In the genomic region with DNA sequence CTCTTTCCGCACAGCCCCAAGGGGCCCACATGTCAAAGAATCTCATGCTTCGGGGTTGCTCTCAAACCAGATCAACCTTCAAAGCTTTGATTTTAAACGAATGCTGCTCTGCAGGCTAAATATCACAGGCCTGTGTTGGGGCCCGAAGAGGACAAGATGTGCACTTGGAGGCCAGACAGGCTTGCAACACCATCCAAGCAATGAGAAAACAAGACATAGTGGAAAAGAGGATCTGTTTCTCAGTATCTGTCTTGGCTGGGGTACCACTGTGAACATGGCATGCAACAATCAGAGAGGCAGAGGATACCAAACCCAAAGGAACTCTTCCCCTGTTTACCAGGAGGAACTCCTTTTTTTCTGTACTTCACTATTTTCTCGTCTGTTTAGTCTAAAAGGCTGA, we compare ENCODE assay signal across 20 cellular contexts.
"Had no signal": no experiment of that assay in that cellular context is flagged by ENCODE, and none has a peak within 500 bp of the region (broad histone marks: within the 10 kb centered on the region; RNA-seq: fewer than 3 reads in every experiment).

No MANE protein-coding gene starts in this region.

- H3K9me3 ChIP-seq: ascending aorta, heart right ventricle, thyroid gland had no signal

- H3K36me3 ChIP-seq: ascending aorta, brain microvascular endothelial cell, heart right ventricle, thyroid gland had no signal

- H3K27ac ChIP-seq: ascending aorta, brain microvascular endothelial cell, thyroid gland had no signal

- H3K4me3 Mint-ChIP-seq: activated CD4-positive, alpha-beta T cell treated with anti-CD3 and anti-CD28 coated beads, Interleukin-2, amount 10 ng/mL, durations not matched to agents 7 days and 5 days; activated CD8-positive, alpha-beta T cell treated with anti-CD3 and anti-CD28 coated beads for 36 hours; activated naive CD8-positive, alpha-beta T cell treated with anti-CD3 and anti-CD28 coated beads, Interleukin-2, amount 50 U/mL, for 24 hours; activated T-helper 1 cell treated with anti-CD3 and anti-CD28 coated beads, Interleukin-12 subunit alpha, Interleukin-12 subunit beta, Interleukin-2, Interleukin-4 antibody, amounts not matched to agents 30 ng/mL and 10 ng/mL and 1 ng/mL, durations not matched to agents 14 hours and 24 hours and 36 hours; central memory CD8-positive, alpha-beta T cell; mesothelial cell of epicardium; natural killer cell had no signal

- DNase-seq: activated CD4-positive, alpha-beta T cell treated with anti-CD3 and anti-CD28 coated beads, Interleukin-2, amount 10 ng/mL, durations not matched to agents 7 days and 5 days; activated CD8-positive, alpha-beta T cell treated with anti-CD3 and anti-CD28 coated beads for 36 hours; activated gamma-delta T cell; activated naive CD4-positive, alpha-beta T cell treated with anti-CD3 and anti-CD28 coated beads, Interleukin-2, amount 50 U/mL, for 16 hours; activated naive CD8-positive, alpha-beta T cell treated with anti-CD3 and anti-CD28 coated beads, Interleukin-2, amount 50 U/mL, for 24 hours; brain microvascular endothelial cell; effector memory CD4-positive, alpha-beta T cell; heart right ventricle; kidney; natural killer cell; retina; stimulated activated CD4-positive, alpha-beta T cell treated with anti-CD3 and anti-CD28 coated beads, Interleukin-4, amount 100 ng/mL, for 4 hours; stimulated activated naive CD8-positive, alpha-beta T cell treated with anti-CD3 and anti-CD28 coated beads, Interleukin-15, Interleukin-2, amounts not matched to agents 100 U/mL and 50 U/mL, for 24 hours; thyroid gland had no signal

- H3K4me1 ChIP-seq: ascending aorta had no signal

- H3K27ac Mint-ChIP-seq: activated CD4-positive, alpha-beta T cell treated with anti-CD3 and anti-CD28 coated beads, Interleukin-2, amount 10 ng/mL, durations not matched to agents 7 days and 5 days; activated CD8-positive, alpha-beta T cell treated with anti-CD3 and anti-CD28 coated beads for 36 hours; activated naive CD8-positive, alpha-beta T cell treated with anti-CD3 and anti-CD28 coated beads, Interleukin-2, amount 50 U/mL, for 24 hours; activated T-helper 1 cell treated with anti-CD3 and anti-CD28 coated beads, Interleukin-12 subunit alpha, Interleukin-12 subunit beta, Interleukin-2, Interleukin-4 antibody, amounts not matched to agents 30 ng/mL and 10 ng/mL and 1 ng/mL, durations not matched to agents 14 hours and 24 hours and 36 hours; mesothelial cell of epicardium; natural killer cell; progenitor cell of endocrine pancreas had no signal

- ATAC-seq: activated CD8-positive, alpha-beta T cell treated with anti-CD3 and anti-CD28 coated beads for 36 hours; activated naive CD8-positive, alpha-beta T cell treated with anti-CD3 and anti-CD28 coated beads, Interleukin-2, amount 50 U/mL, for 24 hours; natural killer cell; stimulated activated naive CD8-positive, alpha-beta T cell treated with anti-CD3 and anti-CD28 coated beads, Interleukin-15, Interleukin-2, amounts not matched to agents 100 U/mL and 50 U/mL, for 24 hours had no signal

- H3K4me1 Mint-ChIP-seq: activated CD4-positive, alpha-beta T cell treated with anti-CD3 and anti-CD28 coated beads, Interleukin-2, amount 10 ng/mL, durations not matched to agents 7 days and 5 days; activated naive CD8-positive, alpha-beta T cell treated with anti-CD3 and anti-CD28 coated beads, Interleukin-2, amount 50 U/mL, for 24 hours; central memory CD8-positive, alpha-beta T cell; natural killer cell had no signal

- H3K27me3 ChIP-seq: ascending aorta, brain microvascular endothelial cell, thyroid gland had no signal

- H3K36me3 Mint-ChIP-seq: mesothelial cell of epicardium, natural killer cell had no signal

- H3K4me3 ChIP-seq: ascending aorta, heart right ventricle, thyroid gland had no signal

- FAIRE-seq: colon, kidney had no signal

- H3K9me3 Mint-ChIP-seq: activated CD4-positive, alpha-beta T cell treated with anti-CD3 and anti-CD28 coated beads, Interleukin-2, amount 10 ng/mL, durations not matched to agents 7 days and 5 days; activated CD8-positive, alpha-beta T cell treated with anti-CD3 and anti-CD28 coated beads for 36 hours; activated naive CD8-positive, alpha-beta T cell treated with anti-CD3 and anti-CD28 coated beads, Interleukin-2, amount 50 U/mL, for 24 hours; activated T-helper 1 cell treated with anti-CD3 and anti-CD28 coated beads, Interleukin-12 subunit alpha, Interleukin-12 subunit beta, Interleukin-2, Interleukin-4 antibody, amounts not matched to agents 30 ng/mL and 10 ng/mL and 1 ng/mL, durations not matched to agents 14 hours and 24 hours and 36 hours; central memory CD8-positive, alpha-beta T cell; mesothelial cell of epicardium; natural killer cell had no signal
